Comparison of ENCODE assay signal across 18 cellular contexts in genomic region chr20:22382742-22383141, GRCh38.
DNase-seq lines count a peak whose midpoint lies in the region; ATAC-seq, FAIRE-seq and TF ChIP-seq lines count a peak whose summit lies in the region.
"Had no signal": no experiment of that assay in that cellular context is flagged by ENCODE, and none has a peak within 500 bp of the region (broad histone marks: within the 10 kb centered on the region; RNA-seq: fewer than 3 reads in every experiment).

No MANE protein-coding gene starts in this region.

- H3K9ac ChIP-seq in mammary epithelial cell (ENCODE audit: insufficient read depth, low read length): peak overlapping the region; percentile 44

- peak overlapping the region; percentile 69 for H3K4me2 ChIP-seq in mammary epithelial cell (ENCODE audit: insufficient read depth, low read depth, low read length)
- H3K4me2 ChIP-seq: smooth muscle cell had no signal

- peak; percentile 53 for FAIRE-seq in GM12892 (lab: Jason Lieb, UNC)

- DNase-seq in GM12892 (ENCODE audit: insufficient read length): no peak
- DNase-seq in HT1080 (ENCODE audit: low read depth): peak; percentile 57
- peak; percentile 75 for DNase-seq in mammary epithelial cell
- DNase-seq in renal cortical epithelial cell (ENCODE audit: low read depth): peak; percentile 66
- DNase-seq in Kasumi-1 (lab: John Stamatoyannopoulos, UW): no peak
- DNase-seq in hepatic stellate cell (ENCODE audit: low spot score): no peak
- DNase-seq in DMS153 treated with DMSO at 0.1 percent for 48 hours (lab: John Stamatoyannopoulos, UW; ENCODE audit: unreplicated experiment): no peak
- DNase-seq: activated CD4-positive, alpha-beta memory T cell treated with anti-CD3 and anti-CD28 coated beads, Interleukin-2, amount 10 ng/mL, durations not matched to agents 7 days and 5 days; central memory CD4-positive, alpha-beta T cell; DMS153; endodermal cell; NCI-H2081; NCI-H82; ovary; stimulated activated naive CD8-positive, alpha-beta T cell treated with anti-CD3 and anti-CD28 coated beads, Interleukin-15, Interleukin-2, amounts not matched to agents 100 U/mL and 50 U/mL, for 24 hours had no signal

- H3K4me3 ChIP-seq in mammary epithelial cell (replicated peaks in 1 of 3; ENCODE audit: insufficient read depth in 1 of 3, low read depth in 2 of 3, low read length in 3 of 3): no peak overlapping the region
- H3K4me3 ChIP-seq: ovary, SJSA1, smooth muscle cell had no signal

- H2AFZ ChIP-seq in mammary epithelial cell (ENCODE audit: low read depth, low read length): peak overlapping the region; percentile 40

- CTCF ChIA-PET in mammary epithelial cell (lab: Charles Lee; ENCODE audit: low non-redundant PET): interaction anchor here (0.6 to 0.7 kb wide), 2 partner anchors 45 to 1522 kb away, joined by 3 to 4 read pairs; no protein-coding TSS in a partner anchor

- H3K79me2 ChIP-seq in mammary epithelial cell (ENCODE audit: insufficient read depth, low read length): no peaks in the 10 kb centered on the region

- no peak for TF ChIP-seq POLR2A in GM12892 (IDR thresholded peaks at IDR 0.05; ENCODE audit: low read depth, low read length)

- TF ChIP-seq CTCF in mammary epithelial cell (conservative IDR thresholded peaks at IDR 0.05 in 1 of 2, IDR thresholded peaks at IDR 0.05 in 1 of 2; ENCODE audit: extremely low read depth in 1 of 2, insufficient read depth in 1 of 2, low read depth in 1 of 2, low read length in 2 of 2): no peak

- no peaks in the 10 kb centered on the region for H4K20me1 ChIP-seq in mammary epithelial cell (ENCODE audit: insufficient read depth, low read length)

- ATAC-seq in GM21515 (IDR thresholded peaks at IDR 0.05; ENCODE audit: unreplicated experiment): no peak
- ATAC-seq: stimulated activated naive CD8-positive, alpha-beta T cell treated with anti-CD3 and anti-CD28 coated beads, Interleukin-15, Interleukin-2, amounts not matched to agents 100 U/mL and 50 U/mL, for 24 hours had no signal

- intact Hi-C loops in mammary epithelial cell (cut with micrococcal nuclease): loop anchor here (2.0 kb wide), 1 partner anchor 44 kb away; no protein-coding TSS in a partner anchor

- H3K4me1 ChIP-seq in mammary epithelial cell (ENCODE audit: insufficient read depth, low read length): peaks cover 62% of the 10 kb centered on the region

- H3K27ac ChIP-seq in mammary epithelial cell (ENCODE audit: insufficient read depth, low read depth, low read length): peak overlapping the region; percentile 90
- H3K27ac ChIP-seq: ovary, SJSA1 had no signal

- H3K9me3 ChIP-seq in mammary epithelial cell (replicated peaks; ENCODE audit: insufficient read depth, low read length): no peaks in the 10 kb centered on the region
- H3K9me3 ChIP-seq: ovary, SJSA1 had no signal

- dilution Hi-C loops in mammary epithelial cell (cut with HindIII; ENCODE audit: low sequenced_read_pairs): no loop called here

- no TSS peak for BruUV-seq in mammary epithelial cell (replicated peaks; lab: Mats Ljungman, UMichigan)

- 10% methylated on average over 6 of the region's 6 CpGs for WGBS in mammary epithelial cell (ENCODE audit: low coverage, missing lambda C conversion rate)

- in situ Hi-C loops in mammary epithelial cell (cut with MboI; ENCODE audit: low sequenced_read_pairs in 2 of 2): loop anchor here in 1 of 2 donors (25.0 kb wide), 1 partner anchor 1255 kb away; the partner anchor contains the start of gene CST3

- H3K27me3 ChIP-seq in mammary epithelial cell (ENCODE audit: insufficient read depth, low read length): no peaks in the 10 kb centered on the region
- H3K27me3 ChIP-seq: ovary, SJSA1 had no signal

- H3K36me3 ChIP-seq in mammary epithelial cell (ENCODE audit: insufficient read depth, low read length): no peaks in the 10 kb centered on the region
- H3K36me3 ChIP-seq: ovary, SJSA1 had no signal

Comparison
In these comparisons a context has a peak if more than half of its experiments do, and no peak if none do; other contexts are left out.
1. DNase-seq: peak in HT1080 (single experiment), mammary epithelial cell (single experiment) and renal cortical epithelial cell (single experiment); none in GM12892 (single experiment), Kasumi-1 (0 of 2), hepatic stellate cell (single experiment) and DMS153 treated with DMSO at 0.1 percent for 48 hours (single experiment).